In genomic region chr10:28532509-28533314, GRCh38 we compare ENCODE assay signal across 1 cellular context.
TF ChIP-seq lines count a peak whose summit lies in the region.

A gene with protein sequence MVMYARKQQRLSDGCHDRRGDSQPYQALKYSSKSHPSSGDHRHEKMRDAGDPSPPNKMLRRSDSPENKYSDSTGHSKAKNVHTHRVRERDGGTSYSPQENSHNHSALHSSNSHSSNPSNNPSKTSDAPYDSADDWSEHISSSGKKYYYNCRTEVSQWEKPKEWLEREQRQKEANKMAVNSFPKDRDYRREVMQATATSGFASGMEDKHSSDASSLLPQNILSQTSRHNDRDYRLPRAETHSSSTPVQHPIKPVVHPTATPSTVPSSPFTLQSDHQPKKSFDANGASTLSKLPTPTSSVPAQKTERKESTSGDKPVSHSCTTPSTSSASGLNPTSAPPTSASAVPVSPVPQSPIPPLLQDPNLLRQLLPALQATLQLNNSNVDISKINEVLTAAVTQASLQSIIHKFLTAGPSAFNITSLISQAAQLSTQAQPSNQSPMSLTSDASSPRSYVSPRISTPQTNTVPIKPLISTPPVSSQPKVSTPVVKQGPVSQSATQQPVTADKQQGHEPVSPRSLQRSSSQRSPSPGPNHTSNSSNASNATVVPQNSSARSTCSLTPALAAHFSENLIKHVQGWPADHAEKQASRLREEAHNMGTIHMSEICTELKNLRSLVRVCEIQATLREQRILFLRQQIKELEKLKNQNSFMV (plus strand): TSS chr10:28533118. CDS start chr10:28533580, 462 bp downstream.

TF ChIP-seq in K562, 482 proteins besides CTCF, POLR2A, EP300 and RAD21 (continued from another document and continues in another):
- TF ChIP-seq, protein P1, sequence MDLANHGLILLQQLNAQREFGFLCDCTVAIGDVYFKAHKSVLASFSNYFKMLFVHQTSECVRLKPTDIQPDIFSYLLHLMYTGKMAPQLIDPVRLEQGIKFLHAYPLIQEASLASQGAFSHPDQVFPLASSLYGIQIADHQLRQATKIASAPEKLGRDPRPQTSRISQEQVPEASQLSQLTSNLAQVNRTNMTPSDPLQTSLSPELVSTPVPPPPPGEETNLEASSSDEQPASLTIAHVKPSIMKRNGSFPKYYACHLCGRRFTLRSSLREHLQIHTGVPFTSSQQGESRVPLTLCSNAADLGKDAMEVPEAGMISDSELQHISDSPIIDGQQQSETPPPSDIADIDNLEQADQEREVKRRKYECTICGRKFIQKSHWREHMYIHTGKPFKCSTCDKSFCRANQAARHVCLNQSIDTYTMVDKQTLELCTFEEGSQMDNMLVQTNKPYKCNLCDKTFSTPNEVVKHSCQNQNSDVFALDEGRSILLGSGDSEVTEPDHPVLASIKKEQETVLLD (IDR thresholded peaks at IDR 0.05), result peak; percentile 39
- TF ChIP-seq HOXB6 (CRISPR knock-in tag; IDR thresholded peaks at IDR 0.05; ENCODE audit: borderline replicate concordance), result no peak
- TF ChIP-seq, protein P2, sequence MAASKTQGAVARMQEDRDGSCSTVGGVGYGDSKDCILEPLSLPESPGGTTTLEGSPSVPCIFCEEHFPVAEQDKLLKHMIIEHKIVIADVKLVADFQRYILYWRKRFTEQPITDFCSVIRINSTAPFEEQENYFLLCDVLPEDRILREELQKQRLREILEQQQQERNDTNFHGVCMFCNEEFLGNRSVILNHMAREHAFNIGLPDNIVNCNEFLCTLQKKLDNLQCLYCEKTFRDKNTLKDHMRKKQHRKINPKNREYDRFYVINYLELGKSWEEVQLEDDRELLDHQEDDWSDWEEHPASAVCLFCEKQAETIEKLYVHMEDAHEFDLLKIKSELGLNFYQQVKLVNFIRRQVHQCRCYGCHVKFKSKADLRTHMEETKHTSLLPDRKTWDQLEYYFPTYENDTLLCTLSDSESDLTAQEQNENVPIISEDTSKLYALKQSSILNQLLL (CRISPR knock-in tag; IDR thresholded peaks at IDR 0.05; ENCODE audit: borderline replicate concordance), result no peak
- no peak for TF ChIP-seq MAFK (IDR thresholded peaks at IDR 0.05; ENCODE audit: low read length)
- peak; percentile 97 for TF ChIP-seq GATAD2A (IDR thresholded peaks at IDR 0.05)
- TF ChIP-seq, protein P3, sequence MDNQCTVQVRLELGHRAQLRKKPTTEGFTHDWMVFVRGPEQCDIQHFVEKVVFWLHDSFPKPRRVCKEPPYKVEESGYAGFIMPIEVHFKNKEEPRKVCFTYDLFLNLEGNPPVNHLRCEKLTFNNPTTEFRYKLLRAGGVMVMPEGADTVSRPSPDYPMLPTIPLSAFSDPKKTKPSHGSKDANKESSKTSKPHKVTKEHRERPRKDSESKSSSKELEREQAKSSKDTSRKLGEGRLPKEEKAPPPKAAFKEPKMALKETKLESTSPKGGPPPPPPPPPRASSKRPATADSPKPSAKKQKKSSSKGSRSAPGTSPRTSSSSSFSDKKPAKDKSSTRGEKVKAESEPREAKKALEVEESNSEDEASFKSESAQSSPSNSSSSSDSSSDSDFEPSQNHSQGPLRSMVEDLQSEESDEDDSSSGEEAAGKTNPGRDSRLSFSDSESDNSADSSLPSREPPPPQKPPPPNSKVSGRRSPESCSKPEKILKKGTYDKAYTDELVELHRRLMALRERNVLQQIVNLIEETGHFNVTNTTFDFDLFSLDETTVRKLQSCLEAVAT (IDR thresholded peaks at IDR 0.05), result no peak
- no peak; the same call in 1 of the 2 replicates for TF ChIP-seq CC2D1A (IDR thresholded peaks at IDR 0.05)
- TF ChIP-seq E2F1 (CRISPR knock-in tag; IDR thresholded peaks at IDR 0.05), result no peak
- TF ChIP-seq THRAP3 (IDR thresholded peaks at IDR 0.05; ENCODE audit: borderline replicate concordance), result no peak
- TF ChIP-seq LCOR (CRISPR knock-in tag; IDR thresholded peaks at IDR 0.05), result peak; percentile 68; the same call in 1 of the 2 replicates
- TF ChIP-seq MTA1 (IDR thresholded peaks at IDR 0.05; ENCODE audit: borderline replicate concordance), result no peak
- no peak for TF ChIP-seq KLF16 (IDR thresholded peaks at IDR 0.05)
- no peak for TF ChIP-seq THAP12 (CRISPR knock-in tag; IDR thresholded peaks at IDR 0.05)
- no peak for TF ChIP-seq ZNF347 (CRISPR knock-in tag; IDR thresholded peaks at IDR 0.05; ENCODE audit: low read depth)
- TF ChIP-seq ID3 (CRISPR knock-in tag; IDR thresholded peaks at IDR 0.05), result no peak
- TF ChIP-seq ID3 (tag; IDR thresholded peaks at IDR 0.05), result peak; percentile 72
- no peak for TF ChIP-seq RAD51 (IDR thresholded peaks at IDR 0.05; ENCODE audit: borderline replicate concordance, low read depth)
- TF ChIP-seq FOXA3 (CRISPR knock-in tag; conservative IDR thresholded peaks at IDR 0.05 in 1 of 2, IDR thresholded peaks at IDR 0.05 in 1 of 2), result 0 out of 4 replicates have a peak, but pooled peaks of 1 of the 2 experiments have one; percentile 41
- TF ChIP-seq, protein P4, sequence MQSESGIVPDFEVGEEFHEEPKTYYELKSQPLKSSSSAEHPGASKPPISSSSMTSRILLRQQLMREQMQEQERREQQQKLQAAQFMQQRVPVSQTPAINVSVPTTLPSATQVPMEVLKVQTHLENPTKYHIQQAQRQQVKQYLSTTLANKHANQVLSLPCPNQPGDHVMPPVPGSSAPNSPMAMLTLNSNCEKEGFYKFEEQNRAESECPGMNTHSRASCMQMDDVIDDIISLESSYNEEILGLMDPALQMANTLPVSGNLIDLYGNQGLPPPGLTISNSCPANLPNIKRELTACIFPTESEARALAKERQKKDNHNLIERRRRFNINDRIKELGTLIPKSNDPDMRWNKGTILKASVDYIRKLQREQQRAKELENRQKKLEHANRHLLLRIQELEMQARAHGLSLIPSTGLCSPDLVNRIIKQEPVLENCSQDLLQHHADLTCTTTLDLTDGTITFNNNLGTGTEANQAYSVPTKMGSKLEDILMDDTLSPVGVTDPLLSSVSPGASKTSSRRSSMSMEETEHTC (IDR thresholded peaks at IDR 0.05), result no peak
- no peak for TF ChIP-seq SAFB (IDR thresholded peaks at IDR 0.05; ENCODE audit: borderline replicate concordance, low read depth, low read length)
- TF ChIP-seq PTTG1 (tag; IDR thresholded peaks at IDR 0.05; ENCODE audit: low read depth), result no peak
- no peak for TF ChIP-seq ZNF23 (CRISPR knock-in tag; IDR thresholded peaks at IDR 0.05)
- 0 out of 2 replicates have a peak, but pooled peaks have one; percentile 19 for TF ChIP-seq TOE1 (IDR thresholded peaks at IDR 0.05; ENCODE audit: borderline replicate concordance)
- TF ChIP-seq TOE1 (CRISPR knock-in tag; IDR thresholded peaks at IDR 0.05; ENCODE audit: borderline replicate concordance, low read depth), result no peak
- no peak for TF ChIP-seq COPS2 (conservative IDR thresholded peaks at IDR 0.05)
- TF ChIP-seq, protein P5, sequence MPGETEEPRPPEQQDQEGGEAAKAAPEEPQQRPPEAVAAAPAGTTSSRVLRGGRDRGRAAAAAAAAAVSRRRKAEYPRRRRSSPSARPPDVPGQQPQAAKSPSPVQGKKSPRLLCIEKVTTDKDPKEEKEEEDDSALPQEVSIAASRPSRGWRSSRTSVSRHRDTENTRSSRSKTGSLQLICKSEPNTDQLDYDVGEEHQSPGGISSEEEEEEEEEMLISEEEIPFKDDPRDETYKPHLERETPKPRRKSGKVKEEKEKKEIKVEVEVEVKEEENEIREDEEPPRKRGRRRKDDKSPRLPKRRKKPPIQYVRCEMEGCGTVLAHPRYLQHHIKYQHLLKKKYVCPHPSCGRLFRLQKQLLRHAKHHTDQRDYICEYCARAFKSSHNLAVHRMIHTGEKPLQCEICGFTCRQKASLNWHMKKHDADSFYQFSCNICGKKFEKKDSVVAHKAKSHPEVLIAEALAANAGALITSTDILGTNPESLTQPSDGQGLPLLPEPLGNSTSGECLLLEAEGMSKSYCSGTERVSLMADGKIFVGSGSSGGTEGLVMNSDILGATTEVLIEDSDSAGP (CRISPR knock-in tag; IDR thresholded peaks at IDR 0.05), result no peak
- no peak for TF ChIP-seq DNMT1 (IDR thresholded peaks at IDR 0.05)
- TF ChIP-seq, protein P6, sequence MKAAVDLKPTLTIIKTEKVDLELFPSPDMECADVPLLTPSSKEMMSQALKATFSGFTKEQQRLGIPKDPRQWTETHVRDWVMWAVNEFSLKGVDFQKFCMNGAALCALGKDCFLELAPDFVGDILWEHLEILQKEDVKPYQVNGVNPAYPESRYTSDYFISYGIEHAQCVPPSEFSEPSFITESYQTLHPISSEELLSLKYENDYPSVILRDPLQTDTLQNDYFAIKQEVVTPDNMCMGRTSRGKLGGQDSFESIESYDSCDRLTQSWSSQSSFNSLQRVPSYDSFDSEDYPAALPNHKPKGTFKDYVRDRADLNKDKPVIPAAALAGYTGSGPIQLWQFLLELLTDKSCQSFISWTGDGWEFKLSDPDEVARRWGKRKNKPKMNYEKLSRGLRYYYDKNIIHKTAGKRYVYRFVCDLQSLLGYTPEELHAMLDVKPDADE (conservative IDR thresholded peaks at IDR 0.05; ENCODE audit: control insufficient read depth, low read depth, low read length), result no peak
- TF ChIP-seq, protein P7, sequence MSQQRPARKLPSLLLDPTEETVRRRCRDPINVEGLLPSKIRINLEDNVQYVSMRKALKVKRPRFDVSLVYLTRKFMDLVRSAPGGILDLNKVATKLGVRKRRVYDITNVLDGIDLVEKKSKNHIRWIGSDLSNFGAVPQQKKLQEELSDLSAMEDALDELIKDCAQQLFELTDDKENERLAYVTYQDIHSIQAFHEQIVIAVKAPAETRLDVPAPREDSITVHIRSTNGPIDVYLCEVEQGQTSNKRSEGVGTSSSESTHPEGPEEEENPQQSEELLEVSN (IDR thresholded peaks at IDR 0.05; ENCODE audit: borderline replicate concordance in 1 of 2, extremely low read depth in 1 of 2, insufficient read depth in 1 of 2, insufficient read length in 1 of 2, low read depth in 1 of 2, low read length in 1 of 2, poor library complexity in 1 of 2, severe bottlenecking in 1 of 2), result peak in 1 of 2 experiments; percentile 11
- no peak for TF ChIP-seq CBX5 (IDR thresholded peaks at IDR 0.05; ENCODE audit: borderline replicate concordance, low read depth)
- peak in 1 of 2 experiments; percentile 89; a peak in 3 of 4 replicates for TF ChIP-seq SRF (CRISPR knock-in tag; IDR thresholded peaks at IDR 0.05)
- TF ChIP-seq TAF1 (IDR thresholded peaks at IDR 0.05; ENCODE audit: control insufficient read depth, extremely low read depth, insufficient read depth, low read length, severe bottlenecking), result peak; percentile 87
- no peak for TF ChIP-seq SFPQ (IDR thresholded peaks at IDR 0.05; ENCODE audit: low read depth, low read length)
- TF ChIP-seq PTRF (tag; IDR thresholded peaks at IDR 0.05), result no peak
- no peak for TF ChIP-seq CEBPZ (IDR thresholded peaks at IDR 0.05; ENCODE audit: borderline replicate concordance, low read depth, low read length)
